In genomic region chr1:63856924-63857323, GRCh38 we compare ENCODE assay signal across 21 cellular contexts.
"Had no signal": no experiment of that assay in that cellular context is flagged by ENCODE, and none has a peak within 500 bp of the region (broad histone marks: within the 10 kb centered on the region; RNA-seq: fewer than 3 reads in every experiment).

No MANE protein-coding gene starts in this region.

- H3K9me3 ChIP-seq: neutrophil, prostate gland, right atrium auricular region, sigmoid colon, thyroid gland had no signal

- H3K27me3 ChIP-seq: dorsolateral prefrontal cortex, esophagus muscularis mucosa, foreskin keratinocyte, gastroesophageal sphincter, right atrium auricular region, sigmoid colon, stomach, thyroid gland had no signal

- ATAC-seq: foreskin keratinocyte; gastroesophageal sphincter; natural killer cell; stimulated activated effector memory CD8-positive, alpha-beta T cell treated with anti-CD3 and anti-CD28 coated beads, Interleukin-12 subunit alpha, Interleukin-12 subunit beta, amount 100 ng/mL, for 72 hours had no signal

- FAIRE-seq: endothelial cell of umbilical vein had no signal

- DNase-seq: dorsolateral prefrontal cortex; effector CD4-positive, alpha-beta T cell; endodermal cell; foreskin keratinocyte; natural killer cell; sigmoid colon; stimulated activated CD4-positive, alpha-beta T cell treated with anti-CD3 and anti-CD28 coated beads, Interleukin-2, amount 100 ng/mL, for 24 hours; stimulated activated CD4-positive, alpha-beta T cell treated with anti-CD3 and anti-CD28 coated beads, Interleukin-4, amount 100 ng/mL, for 24 hours; stimulated activated naive CD4-positive, alpha-beta T cell treated with Interleukin-2 at 50 U/mL for 16 hours; stomach; thyroid gland; trophoblast cell had no signal

- H3K4me3 ChIP-seq: dorsolateral prefrontal cortex, esophagus muscularis mucosa, gastroesophageal sphincter, lung, prostate gland, right atrium auricular region, sigmoid colon, stomach, thyroid gland had no signal

- H3K4me1 ChIP-seq: parathyroid adenoma, prostate gland, thyroid gland had no signal

- H3K27ac ChIP-seq: dorsolateral prefrontal cortex, esophagus muscularis mucosa, foreskin keratinocyte, gastroesophageal sphincter, neutrophil, parathyroid adenoma, prostate gland, sigmoid colon, stomach, thyroid gland had no signal

- H3K36me3 ChIP-seq: esophagus muscularis mucosa, gastroesophageal sphincter, neutrophil, prostate gland, right atrium auricular region, sigmoid colon, stomach, thyroid gland had no signal
